Comparison of ENCODE assay signal across 9 cellular contexts in the genomic region with DNA sequence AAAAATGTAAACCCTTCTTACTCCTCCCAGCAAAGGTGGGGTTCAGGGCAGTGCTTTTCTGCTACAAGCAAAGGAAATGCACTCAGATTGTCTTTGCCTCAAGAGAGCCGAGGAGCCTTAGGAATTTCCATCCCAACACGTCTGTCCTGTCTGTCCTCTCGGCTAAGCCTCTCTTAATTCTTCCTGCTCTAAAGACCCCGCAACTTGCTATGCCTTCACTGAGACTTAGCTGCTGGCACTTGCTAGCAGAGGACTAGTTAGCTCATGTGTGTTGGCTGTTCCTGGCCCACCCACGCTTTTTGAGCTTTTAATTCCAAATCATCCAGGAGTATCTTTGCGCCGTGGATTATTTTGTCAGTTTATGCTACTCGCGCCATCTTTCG. TPM values are rescaled to one million over a fixed set of nuclear protein-coding genes. Genes with fewer than 3 reads are reported as not detected.
DNase-seq lines count a peak whose midpoint lies in the region; ATAC-seq, FAIRE-seq and TF ChIP-seq lines count a peak whose summit lies in the region.
"Had no signal": no experiment of that assay in that cellular context is flagged by ENCODE, and none has a peak within 500 bp of the region (broad histone marks: within the 10 kb centered on the region; RNA-seq: fewer than 3 reads in every experiment).

No MANE protein-coding gene starts in this region.

- peaks cover 50% of the 10 kb centered on the region for H3K36me3 ChIP-seq in NT2/D1 (ENCODE audit: insufficient read depth, insufficient read length, low read length)
- peaks cover 29% of the 10 kb centered on the region for H3K36me3 ChIP-seq in effector memory CD4-positive, alpha-beta T cell (ENCODE audit: control insufficient read depth, insufficient read depth, low read length)
- peaks cover 0 to 27% (median 12%) of the 10 kb centered on the region in 3 donors for H3K36me3 ChIP-seq in pancreas

- FAIRE-seq in pancreas (lab: Jason Lieb, UNC), result no peak

- TF ChIP-seq CTCF in pancreas (IDR thresholded peaks at IDR 0.05), result no peak

- H3K9me3 ChIP-seq in NT2/D1 (ENCODE audit: insufficient read depth, low read length) (peaks cover 8% of the 10 kb centered on the region; the same call in 1 of the 2 replicates), pancreas (no peaks in the 10 kb centered on the region)
- H3K9me3 ChIP-seq in effector memory CD4-positive, alpha-beta T cell (ENCODE audit: control insufficient read depth, low read length), result no peaks in the 10 kb centered on the region

- H3K4me3 ChIP-seq in NT2/D1 (ENCODE audit: insufficient read length, low read depth), result peak overlapping the region; percentile 87
- peak overlapping the region; percentile 56 for H3K4me3 ChIP-seq in effector memory CD4-positive, alpha-beta T cell (ENCODE audit: insufficient read depth, low read depth, low read length, poor library complexity, severe bottlenecking)
- peak overlapping the region in 3 of 4 donors; percentile 33 to 71 (median 61) for H3K4me3 ChIP-seq in pancreas

- no peaks in the 10 kb centered on the region for H3K27me3 ChIP-seq in NT2/D1 (ENCODE audit: insufficient read depth, insufficient read length)
- H3K27me3 ChIP-seq in effector memory CD4-positive, alpha-beta T cell (replicated peaks; ENCODE audit: control insufficient read depth, insufficient read depth, low read length, poor library complexity, severe bottlenecking), result no peaks in the 10 kb centered on the region
- H3K27me3 ChIP-seq in pancreas, result no peaks in the 10 kb centered on the region

- ATAC-seq in pancreas, result no peak
- no peak for ATAC-seq in HG02852 (IDR thresholded peaks at IDR 0.05; ENCODE audit: unreplicated experiment)
- ATAC-seq in GM18517 (IDR thresholded peaks at IDR 0.05; ENCODE audit: unreplicated experiment), result no peak

- peak; percentile 43 for DNase-seq in ELR (ENCODE audit: low read depth)
- no peak for DNase-seq in NT2/D1 (ENCODE audit: low read depth, low spot score)
- DNase-seq in effector memory CD4-positive, alpha-beta T cell, result no peak
- DNase-seq in pancreas, result no peak
- DNase-seq in NCI-H187 (lab: John Stamatoyannopoulos, UW), result no peak
- DNase-seq in middle frontal gyrus (ENCODE audit: extremely low spot score, low spot score), result no peak

- peaks cover 18% of the 10 kb centered on the region for H3K4me1 ChIP-seq in NT2/D1 (ENCODE audit: insufficient read depth, insufficient read length)
- peaks cover 45% of the 10 kb centered on the region for H3K4me1 ChIP-seq in effector memory CD4-positive, alpha-beta T cell (ENCODE audit: control insufficient read depth, insufficient read depth, low read length, poor library complexity, severe bottlenecking)
- peaks cover 3 to 19% (median 12%) of the 10 kb centered on the region in 3 donors for H3K4me1 ChIP-seq in pancreas

- WGBS in pancreas, 2 donors, result 46 to 58% methylated on average over 10 of the region's 10 CpGs

- peak overlapping the region; percentile 48 for H3K27ac ChIP-seq in effector memory CD4-positive, alpha-beta T cell (ENCODE audit: insufficient read depth, low read length, poor library complexity, severe bottlenecking)
- no peak overlapping the region for H3K27ac ChIP-seq in pancreas

- intact Hi-C loops in pancreas (cut with DNase I), result loop anchor here in 1 of 3 donors (5.0 to 10.0 kb wide), 2 partner anchors 181 to 569 kb away; no protein-coding TSS in a partner anchor

- peak overlapping the region; percentile 25 for H3K9ac ChIP-seq in NT2/D1 (ENCODE audit: insufficient read length, low read depth)

RNA-seq across cellular contexts. Expression of a gene that starts 0.5 kb away (rescaled TPM):
- total RNA-seq in pancreas, result 10 to 100 TPM; 13.2 to 23.3 (median 20.1) TPM
- 10 to 100 TPM; 16.2 to 17.0 TPM for polyA plus RNA-seq in pancreas

RNA-seq across cellular contexts. Expression of a gene that starts 7.8 kb away (rescaled TPM):
- total RNA-seq in pancreas, result not detected
- polyA plus RNA-seq in pancreas, result not detected
- total RNA-seq: RPMI7951 had no signal

RNA-seq across cellular contexts. Expression of a gene that starts 34.5 kb away (rescaled TPM):
- 10 to 100 TPM; 29.3 to 57.3 (median 32.2) TPM for total RNA-seq in pancreas
- 10 to 100 TPM; 29.8 to 47.2 TPM for polyA plus RNA-seq in pancreas

RNA-seq across cellular contexts. Expression of a gene that starts 59.9 kb away (rescaled TPM):
- 1 to 10 TPM in 4 of 6 donors, under 1 TPM in 2; 0.67 to 2.2 (median 1.2) TPM for total RNA-seq in pancreas
- polyA plus RNA-seq in pancreas, result 1 to 10 TPM; 1.8 to 3.0 TPM
